10 cellular contexts compared by ENCODE assay signal in genomic region chr1:232904566-232904965, GRCh38. TPM values are rescaled to one million over a fixed set of nuclear protein-coding genes. Genes with fewer than 3 reads are reported as not detected.
DNase-seq lines count a peak whose midpoint lies in the region; ATAC-seq lines count a peak whose summit lies in the region.
"Had no signal": no experiment of that assay in that cellular context is flagged by ENCODE, and none has a peak within 500 bp of the region (broad histone marks: within the 10 kb centered on the region; RNA-seq: fewer than 3 reads in every experiment).

No MANE protein-coding gene starts in this region.

- peak; percentile 89 for DNase-seq in AG08395 (ENCODE audit: low spot score)
- DNase-seq in RKO (ENCODE audit: low spot score): peak; percentile 44
- peak; percentile 82 for DNase-seq in fibroblast of peridontal ligament (ENCODE audit: extremely low read depth)
- DNase-seq in NAMALWA (ENCODE audit: low spot score): no peak
- no peak for DNase-seq in COLO668 (lab: John Stamatoyannopoulos, UW; ENCODE audit: unreplicated experiment)
- no peak for DNase-seq in left cardiac atrium
- DNase-seq: Calu3, NCI-H69 had no signal

- peak; percentile 82 for ATAC-seq in GM21360 (IDR thresholded peaks at IDR 0.05; ENCODE audit: unreplicated experiment)
- ATAC-seq in left cardiac atrium: no peak
- ATAC-seq in HG03045 (IDR thresholded peaks at IDR 0.05; ENCODE audit: unreplicated experiment): no peak

- intact Hi-C loops in left cardiac atrium (cut with DNase I): no loop called here

RNA-seq across cellular contexts. Expression of gene NTPCR, which starts 45.8 kb away (rescaled TPM):
- total RNA-seq in left cardiac atrium: 10 to 100 TPM; 46.4 to 58.4 TPM

Comparison
In these comparisons a context has a peak if more than half of its experiments do, and no peak if none do; other contexts are left out.
1. DNase-seq: peak in AG08395 (single experiment), RKO (single experiment) and fibroblast of peridontal ligament (single experiment); none in NAMALWA (single experiment), COLO668 (single experiment) and left cardiac atrium (single experiment).